1 cellular context compared by ENCODE assay signal in the genomic region with DNA sequence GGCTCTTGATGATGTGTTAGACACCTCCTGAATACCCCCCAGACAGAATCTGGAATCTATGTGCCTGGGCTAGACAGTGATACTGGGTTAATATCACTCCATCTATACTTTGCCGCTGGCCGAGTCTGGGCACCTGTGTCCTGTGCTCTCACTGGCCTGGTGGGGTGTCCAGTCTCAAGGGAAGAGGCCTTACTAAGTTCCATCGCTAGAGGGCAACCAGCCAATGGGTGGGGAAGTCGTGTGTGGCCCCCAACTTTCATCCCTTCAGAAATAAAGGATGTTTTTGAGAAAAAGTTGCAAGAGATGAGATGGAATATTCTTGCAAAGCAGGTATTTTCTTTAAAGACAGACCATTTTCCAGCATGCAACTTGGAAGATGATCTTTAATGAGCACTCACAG.
TF ChIP-seq lines count a peak whose summit lies in the region.

No MANE protein-coding gene starts in this region.

TF ChIP-seq in HCT116, 20 proteins besides CTCF, POLR2A, EP300 and RAD21 (continued from another document):
- TF ChIP-seq, protein P1, sequence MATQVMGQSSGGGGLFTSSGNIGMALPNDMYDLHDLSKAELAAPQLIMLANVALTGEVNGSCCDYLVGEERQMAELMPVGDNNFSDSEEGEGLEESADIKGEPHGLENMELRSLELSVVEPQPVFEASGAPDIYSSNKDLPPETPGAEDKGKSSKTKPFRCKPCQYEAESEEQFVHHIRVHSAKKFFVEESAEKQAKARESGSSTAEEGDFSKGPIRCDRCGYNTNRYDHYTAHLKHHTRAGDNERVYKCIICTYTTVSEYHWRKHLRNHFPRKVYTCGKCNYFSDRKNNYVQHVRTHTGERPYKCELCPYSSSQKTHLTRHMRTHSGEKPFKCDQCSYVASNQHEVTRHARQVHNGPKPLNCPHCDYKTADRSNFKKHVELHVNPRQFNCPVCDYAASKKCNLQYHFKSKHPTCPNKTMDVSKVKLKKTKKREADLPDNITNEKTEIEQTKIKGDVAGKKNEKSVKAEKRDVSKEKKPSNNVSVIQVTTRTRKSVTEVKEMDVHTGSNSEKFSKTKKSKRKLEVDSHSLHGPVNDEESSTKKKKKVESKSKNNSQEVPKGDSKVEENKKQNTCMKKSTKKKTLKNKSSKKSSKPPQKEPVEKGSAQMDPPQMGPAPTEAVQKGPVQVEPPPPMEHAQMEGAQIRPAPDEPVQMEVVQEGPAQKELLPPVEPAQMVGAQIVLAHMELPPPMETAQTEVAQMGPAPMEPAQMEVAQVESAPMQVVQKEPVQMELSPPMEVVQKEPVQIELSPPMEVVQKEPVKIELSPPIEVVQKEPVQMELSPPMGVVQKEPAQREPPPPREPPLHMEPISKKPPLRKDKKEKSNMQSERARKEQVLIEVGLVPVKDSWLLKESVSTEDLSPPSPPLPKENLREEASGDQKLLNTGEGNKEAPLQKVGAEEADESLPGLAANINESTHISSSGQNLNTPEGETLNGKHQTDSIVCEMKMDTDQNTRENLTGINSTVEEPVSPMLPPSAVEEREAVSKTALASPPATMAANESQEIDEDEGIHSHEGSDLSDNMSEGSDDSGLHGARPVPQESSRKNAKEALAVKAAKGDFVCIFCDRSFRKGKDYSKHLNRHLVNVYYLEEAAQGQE (IDR thresholded peaks at IDR 0.05; ENCODE audit: low read depth): no peak
